22 cellular contexts compared by ENCODE assay signal in the genomic region with DNA sequence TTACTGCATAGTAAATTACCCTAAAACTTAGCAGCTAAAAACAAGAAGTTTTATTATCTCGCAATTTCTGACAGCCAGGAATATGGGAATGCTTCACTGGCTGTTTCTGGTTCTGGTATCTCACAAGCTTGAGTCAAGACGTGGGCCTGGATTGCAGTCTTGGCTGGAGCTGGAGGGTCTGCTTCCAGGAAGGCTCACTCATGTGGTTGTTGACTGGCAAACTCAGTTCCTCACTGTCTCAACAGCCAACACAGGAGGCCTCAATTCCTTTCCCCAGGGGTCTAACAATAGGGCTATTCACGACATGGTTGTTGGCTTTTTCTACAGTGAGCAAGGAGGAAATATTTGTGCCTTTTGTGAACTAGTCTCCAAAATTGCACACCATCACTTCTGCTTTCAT.
DNase-seq lines count a peak whose midpoint lies in the region; TF ChIP-seq lines count a peak whose summit lies in the region.
"Had no signal": no experiment of that assay in that cellular context is flagged by ENCODE, and none has a peak within 500 bp of the region (broad histone marks: within the 10 kb centered on the region; RNA-seq: fewer than 3 reads in every experiment).

No MANE protein-coding gene starts in this region.

- H3K27me3 ChIP-seq in uterus: no peaks in the 10 kb centered on the region
- H3K27me3 ChIP-seq: BLaER1 treated with 17β-estradiol and CSF1 and Interleukin-3, amounts not matched to agents 10 nM and 100 nM; breast epithelium; left lung; transverse colon had no signal

- intact Hi-C loops in uterus (cut with DNase I; ENCODE audit: low total_unique reads): no loop called here
- intact Hi-C loops in MCF 10A (cut with micrococcal nuclease): no loop called here

- TF ChIP-seq POLR2A in uterus (IDR thresholded peaks at IDR 0.05): no peak

- peaks cover 5% of the 10 kb centered on the region for H3K4me1 Mint-ChIP-seq in MCF 10A (ENCODE audit: insufficient read depth, unreplicated experiment)
- H3K4me1 Mint-ChIP-seq: activated naive CD8-positive, alpha-beta T cell treated with anti-CD3 and anti-CD28 coated beads for 36 hours had no signal

- no TSS peak for BruUV-seq in MCF 10A (replicated peaks; lab: Mats Ljungman, UMichigan)

- H3K9me3 Mint-ChIP-seq in MCF 10A (ENCODE audit: unreplicated experiment): no peaks in the 10 kb centered on the region

- POLR2A ChIA-PET in MCF 10A (lab: Yijun Ruan, JAX): no interaction called here

- no peaks in the 10 kb centered on the region for H3K9me3 ChIP-seq in uterus
- H3K9me3 ChIP-seq: breast epithelium, transverse colon had no signal

- H3K27me3 Mint-ChIP-seq in MCF 10A (ENCODE audit: insufficient read depth, unreplicated experiment): peaks cover 21% of the 10 kb centered on the region
- H3K27me3 Mint-ChIP-seq: activated naive CD8-positive, alpha-beta T cell treated with anti-CD3 and anti-CD28 coated beads for 36 hours; progenitor cell of endocrine pancreas had no signal

- H3K27ac Mint-ChIP-seq in MCF 10A (ENCODE audit: low read depth, unreplicated experiment): no peak overlapping the region
- H3K27ac Mint-ChIP-seq: activated naive CD8-positive, alpha-beta T cell treated with anti-CD3 and anti-CD28 coated beads for 36 hours; progenitor cell of endocrine pancreas had no signal

- H3K36me3 ChIP-seq in uterus: no peaks in the 10 kb centered on the region
- H3K36me3 ChIP-seq: BLaER1 treated with 17β-estradiol and CSF1 and Interleukin-3, amounts not matched to agents 10 nM and 100 nM; breast epithelium; left lung; transverse colon had no signal

- DNase-seq in NCI-H82 (lab: John Stamatoyannopoulos, UW) (peak; percentile 20), NCI-H82 treated with DMSO at 0.1 percent for 48 hours (lab: John Stamatoyannopoulos, UW; ENCODE audit: unreplicated experiment) (no peak), OCI-M1 (lab: John Stamatoyannopoulos, UW) (peak; percentile 57), foreskin melanocyte (peak; percentile 72), occipital lobe (lab: John Stamatoyannopoulos, UW) (peak; percentile 3), NCI-H146 (lab: John Stamatoyannopoulos, UW) (no peak), uterus (no peak), MCF 10A (ENCODE audit: unreplicated experiment) (no peak)
- DNase-seq: activated naive CD8-positive, alpha-beta T cell treated with anti-CD3 and anti-CD28 coated beads for 36 hours; effector CD4-positive, alpha-beta T cell; hippocampal formation; left lung; NCI-H1417; NCI-H2171 treated with DMSO at 0.1 percent for 48 hours; stimulated activated CD4-positive, alpha-beta T cell treated with anti-CD3 and anti-CD28 coated beads, Interleukin-12 subunit alpha, Interleukin-12 subunit beta, amount 100 ng/mL, for 4 hours; stimulated activated naive CD4-positive, alpha-beta T cell; transverse colon had no signal

- CTCF ChIA-PET in MCF 10A (lab: Yijun Ruan, JAX): interaction anchor here (0.6 kb wide), 1 partner anchor 174 kb away, joined by 3 read pairs; no protein-coding TSS in a partner anchor

- H3K4me1 ChIP-seq in uterus: no peaks in the 10 kb centered on the region
- H3K4me1 ChIP-seq: breast epithelium, left lung had no signal

- no peak for TF ChIP-seq CTCF in uterus (IDR thresholded peaks at IDR 0.05)
- TF ChIP-seq CTCF in MCF 10A (IDR thresholded peaks at IDR 0.05; ENCODE audit: unreplicated experiment): no peak

- H3K4me3 Mint-ChIP-seq in MCF 10A (ENCODE audit: unreplicated experiment): no peak overlapping the region
- H3K4me3 Mint-ChIP-seq: activated naive CD8-positive, alpha-beta T cell treated with anti-CD3 and anti-CD28 coated beads for 36 hours had no signal

- no peaks in the 10 kb centered on the region for H3K36me3 Mint-ChIP-seq in MCF 10A (ENCODE audit: insufficient read depth, unreplicated experiment)
- H3K36me3 Mint-ChIP-seq: activated naive CD8-positive, alpha-beta T cell treated with anti-CD3 and anti-CD28 coated beads for 36 hours had no signal

- no peak overlapping the region for H3K27ac ChIP-seq in uterus
- H3K27ac ChIP-seq: 22Rv1, breast epithelium, left lung, SK-N-MC, transverse colon had no signal

- H3K4me3 ChIP-seq in uterus: no peak overlapping the region
- H3K4me3 ChIP-seq: BLaER1 treated with 17β-estradiol and CSF1 and Interleukin-3, amounts not matched to agents 10 nM and 100 nM; breast epithelium; left lung; SK-N-MC; transverse colon had no signal

Comparison
In these comparisons a context has a peak if more than half of its experiments do, and no peak if none do; other contexts are left out.
1. DNase-seq: peak in NCI-H82 (single experiment), OCI-M1 (single experiment), foreskin melanocyte (single experiment) and occipital lobe (single experiment); none in NCI-H82 treated with DMSO at 0.1 percent for 48 hours (single experiment), NCI-H146 (single experiment), uterus (0 of 2) and MCF 10A (single experiment).